8 cellular contexts compared by ENCODE assay signal in genomic region chr12:100554608-100555077, GRCh38. TPM values are rescaled to one million over a fixed set of nuclear protein-coding genes. Genes with fewer than 3 reads are reported as not detected.
A peak's percentile ranks its signal among the peaks of the same experiment; 100 is the strongest.
DNase-seq lines count a peak whose midpoint lies in the region; ATAC-seq, FAIRE-seq and TF ChIP-seq lines count a peak whose summit lies in the region.

No MANE protein-coding gene starts in this region.

- H4K5ac ChIP-seq in H1 (ENCODE audit: insufficient read length, low read depth, low read length), result no peak overlapping the region

- H3K27ac ChIP-seq in DOHH2 (ENCODE audit: low read depth, low read length) (no peak overlapping the region), H1 (ENCODE audit: low read depth, low read length) (no peak overlapping the region)

- H3K9me3 ChIP-seq in DOHH2 (ENCODE audit: control insufficient read depth, insufficient read depth, low read length) (no peaks in the 10 kb centered on the region), H1 (ENCODE audit: insufficient read depth in 2 of 2, low read depth in 1 of 2, low read length in 1 of 2) (no peaks in the 10 kb centered on the region)

- no peaks in the 10 kb centered on the region for H4K20me1 ChIP-seq in DOHH2 (ENCODE audit: control insufficient read depth, insufficient read depth, low read depth, low read length)
- H4K20me1 ChIP-seq in H1 (replicated peaks in 1 of 2; ENCODE audit: control insufficient read depth in 1 of 2, insufficient read depth in 2 of 2, low read length in 2 of 2), result no peaks in the 10 kb centered on the region

- H3K4ac ChIP-seq in H1 (replicated peaks; ENCODE audit: insufficient read length, low read depth, low read length), result no peak overlapping the region

- WGBS in H1 (ENCODE audit: extremely low coverage in 1 of 2, insufficient coverage in 1 of 2, insufficient read length in 1 of 2, insufficient replicate concordance in 2 of 2, low coverage in 1 of 2, low lambda C conversion rate in 2 of 2, missing lambda C conversion rate in 1 of 2), 2 experiments, result 0% methylated on average over 1 of the region's 1 CpG; no CpG with 5 or more reads in 1 of the 2 experiments

- no peak overlapping the region for H2BK15ac ChIP-seq in H1 (ENCODE audit: low read length)

- no peak overlapping the region for H2BK5ac ChIP-seq in H1 (ENCODE audit: low read depth, low read length)

- H2AFZ ChIP-seq in H1 (ENCODE audit: low read length), result no peak overlapping the region

- TF ChIP-seq POLR2A in H1 (IDR thresholded peaks at IDR 0.05; ENCODE audit: control extremely low read depth in 1 of 2, low read depth in 2 of 2, low read length in 2 of 2), result no peak

- no peak overlapping the region for H2BK120ac ChIP-seq in H1 (replicated peaks; ENCODE audit: low read depth, low read length)

- ATAC-seq in HG02840 (IDR thresholded peaks at IDR 0.05; ENCODE audit: low FRiP score, unreplicated experiment) (no peak), HG03139 (IDR thresholded peaks at IDR 0.05; ENCODE audit: unreplicated experiment) (no peak)

- H3K9me2 ChIP-seq in DOHH2 (replicated peaks; ENCODE audit: control insufficient read depth, low read length), result no peaks in the 10 kb centered on the region

- H3K4me2 ChIP-seq in DOHH2 (ENCODE audit: low read length), result no peak overlapping the region
- no peak overlapping the region for H3K4me2 ChIP-seq in H1 (ENCODE audit: insufficient read depth in 1 of 2, low read depth in 2 of 2, low read length in 2 of 2)

- no peak overlapping the region for H3K18ac ChIP-seq in H1 (ENCODE audit: extremely low read depth, low read length)

- H3K9ac ChIP-seq in H1 (replicated peaks in 1 of 4; ENCODE audit: extremely low read depth in 1 of 4, low read depth in 3 of 4, low read length in 3 of 4), result no peak overlapping the region

- no peak overlapping the region for H4K8ac ChIP-seq in H1 (ENCODE audit: extremely low read depth, insufficient read depth, low read length)

- POLR2A ChIA-PET in H1 (lab: Charles Lee; ENCODE audit: partially characterized antibody), result interaction anchor here (1.4 kb wide), 1 partner anchor 308 kb away, joined by 3 read pairs; no protein-coding TSS in a partner anchor

- H2AK5ac ChIP-seq in H1 (ENCODE audit: low read depth, low read length), result no peak overlapping the region

- H3K23me2 ChIP-seq in H1 (ENCODE audit: low read depth, low read length), result no peaks in the 10 kb centered on the region

- no peak overlapping the region for H2BK12ac ChIP-seq in H1 (ENCODE audit: low read depth, low read length)

- peak; percentile 91 for FAIRE-seq in H1 (lab: Jason Lieb, UNC)

- DNase-seq in LNCaP clone FGC (ENCODE audit: low read depth), result peak; percentile 90
- peak; percentile 9 for DNase-seq in OCI-M2 (lab: John Stamatoyannopoulos, UW; ENCODE audit: unreplicated experiment)
- no peak for DNase-seq in H1 (ENCODE audit: low read depth in 1 of 2, low spot score in 2 of 2)
- DNase-seq in lung microvascular endothelial cell (ENCODE audit: low read depth in 2 of 2), result peak; percentile 91 to 95
- no peak for DNase-seq in activated CD8-positive, alpha-beta memory T cell treated with anti-CD3 and anti-CD28 coated beads, Interleukin-2, amount 50 U/mL, for 4 hours

- no peak overlapping the region for H3K4me3 ChIP-seq in DOHH2 (ENCODE audit: low read length)
- no peak overlapping the region for H3K4me3 ChIP-seq in LNCaP clone FGC (ENCODE audit: low read depth, low read length)
- H3K4me3 ChIP-seq in H1 (ENCODE audit: extremely low read depth in 1 of 4, insufficient read depth in 2 of 4, low read depth in 3 of 4, low read length in 4 of 4), result no peak overlapping the region

- H3F3A ChIP-seq in DOHH2 (ENCODE audit: control insufficient read depth, insufficient read depth), result no peaks in the 10 kb centered on the region

- no peak for TF ChIP-seq EP300 in H1 (IDR thresholded peaks at IDR 0.05; ENCODE audit: borderline replicate concordance in 1 of 2, low read depth in 2 of 2, low read length in 2 of 2)

- H3K79me2 ChIP-seq in DOHH2 (ENCODE audit: control insufficient read depth, low read length), result no peaks in the 10 kb centered on the region
- H3K79me2 ChIP-seq in H1 (ENCODE audit: control insufficient read depth in 1 of 2, insufficient read depth in 2 of 2, low read length in 2 of 2), result no peaks in the 10 kb centered on the region

- CTCF ChIA-PET in H1 (lab: Charles Lee; ENCODE audit: partially characterized antibody), result interaction anchor here (0.6 to 4.6 kb wide), 49 partner anchors 9 to 533 kb away, joined by 3 to 94 read pairs (median 4); partner anchors contain the start of genes DEPDC4, GAS2L3, SCYL2 and SLC17A8

- no peak overlapping the region for H4K91ac ChIP-seq in H1 (replicated peaks; ENCODE audit: insufficient read length, low read length)

- H2BK20ac ChIP-seq in H1 (ENCODE audit: low read length), result no peak overlapping the region

- H3K56ac ChIP-seq in H1 (replicated peaks; ENCODE audit: insufficient read length, low read depth, low read length), result no peak overlapping the region

- H3K36me3 ChIP-seq in DOHH2 (ENCODE audit: control insufficient read depth, low read length), result no peaks in the 10 kb centered on the region
- no peaks in the 10 kb centered on the region for H3K36me3 ChIP-seq in H1 (ENCODE audit: control insufficient read depth in 2 of 4, insufficient read depth in 4 of 4, low read length in 3 of 4)

- H3K14ac ChIP-seq in H1 (ENCODE audit: insufficient read length), result no peak overlapping the region

- no peak overlapping the region for H3K23ac ChIP-seq in H1 (ENCODE audit: insufficient read length)

- H3K27me3 ChIP-seq in DOHH2 (ENCODE audit: control insufficient read depth, low read length) (no peaks in the 10 kb centered on the region), H1 (replicated peaks in 1 of 4; ENCODE audit: control insufficient read depth in 3 of 4, extremely low read depth in 1 of 4, insufficient read depth in 3 of 4, low read length in 3 of 4) (peaks cover 0 to 1% (median 0%) of the 10 kb centered on the region in 4 experiments; a peak in 1 of 7 replicates)

- H3K79me1 ChIP-seq in H1 (ENCODE audit: low read depth, low read length), result no peaks in the 10 kb centered on the region

- TF ChIP-seq RAD21 in H1 (IDR thresholded peaks at IDR 0.05 in 1 of 2, conservative IDR thresholded peaks at IDR 0.05 in 1 of 2; ENCODE audit: low read depth in 2 of 2, low read length in 2 of 2), result peak; percentile 97 to 99

- no peaks in the 10 kb centered on the region for H3K4me1 ChIP-seq in DOHH2 (ENCODE audit: control insufficient read depth, low read length)
- no peaks in the 10 kb centered on the region for H3K4me1 ChIP-seq in H1 (replicated peaks in 1 of 4; ENCODE audit: control insufficient read depth in 3 of 4, insufficient read depth in 4 of 4, low read length in 3 of 4)

- TF ChIP-seq CTCF in DOHH2 (IDR thresholded peaks at IDR 0.05; ENCODE audit: low read depth, low read length, poor library complexity, severe bottlenecking) (peak; percentile 55), LNCaP clone FGC (IDR thresholded peaks at IDR 0.05; ENCODE audit: control insufficient read depth, extremely low read depth, insufficient read depth) (peak; percentile 90), H1 (IDR thresholded peaks at IDR 0.05; ENCODE audit: control extremely low read depth in 1 of 3, insufficient read depth in 1 of 3, low read depth in 1 of 3, low read length in 3 of 3) (peak in 2 of 3 experiments; percentile 90 to 94; a peak in 3 of 4 replicates)

TF ChIP-seq in H1, 55 proteins besides CTCF, POLR2A, EP300 and RAD21 (continues in another document):
- peak; percentile 56; the same call in 1 of the 2 replicates for TF ChIP-seq CEBPB (IDR thresholded peaks at IDR 0.05; ENCODE audit: low read depth, low read length)
- no peak for TF ChIP-seq NANOG (IDR thresholded peaks at IDR 0.05; ENCODE audit: insufficient read depth, low read depth, low read length, poor library complexity, severe bottlenecking)
- no peak for TF ChIP-seq CHD2 (IDR thresholded peaks at IDR 0.05; ENCODE audit: low read length)
- TF ChIP-seq GTF2F1 (IDR thresholded peaks at IDR 0.05; ENCODE audit: borderline replicate concordance, low read depth, low read length), result no peak
- no peak for TF ChIP-seq GABPA (IDR thresholded peaks at IDR 0.05; ENCODE audit: borderline replicate concordance, insufficient read depth, low read length)
- TF ChIP-seq MAFK (IDR thresholded peaks at IDR 0.05; ENCODE audit: low read depth, low read length), result no peak
- TF ChIP-seq BRCA1 (IDR thresholded peaks at IDR 0.05; ENCODE audit: low read depth, low read length), result peak; percentile 25; the same call in 1 of the 2 replicates
- TF ChIP-seq, protein P1, sequence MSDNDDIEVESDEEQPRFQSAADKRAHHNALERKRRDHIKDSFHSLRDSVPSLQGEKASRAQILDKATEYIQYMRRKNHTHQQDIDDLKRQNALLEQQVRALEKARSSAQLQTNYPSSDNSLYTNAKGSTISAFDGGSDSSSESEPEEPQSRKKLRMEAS (IDR thresholded peaks at IDR 0.05), result no peak
- TF ChIP-seq SP4 (IDR thresholded peaks at IDR 0.05; ENCODE audit: low read length), result peak; percentile 52; the same call in 1 of the 2 replicates
- peak; percentile 62; the same call in 1 of the 2 replicates for TF ChIP-seq JUND (IDR thresholded peaks at IDR 0.05; ENCODE audit: low read length)
- no peak for TF ChIP-seq FOSL1 (IDR thresholded peaks at IDR 0.05; ENCODE audit: insufficient read depth, low read depth, low read length)
- no peak for TF ChIP-seq JUN (IDR thresholded peaks at IDR 0.05; ENCODE audit: low read depth, low read length)
- no peak for TF ChIP-seq ASH2L (IDR thresholded peaks at IDR 0.05; ENCODE audit: low read length)
- 0 out of 2 replicates have a peak, but pooled peaks have one; percentile 11 for TF ChIP-seq BACH1 (IDR thresholded peaks at IDR 0.05; ENCODE audit: low read length)
- no peak for TF ChIP-seq SAP30 (IDR thresholded peaks at IDR 0.05; ENCODE audit: insufficient read depth, insufficient replicate concordance, low read length)
- no peak for TF ChIP-seq KDM4A (IDR thresholded peaks at IDR 0.05; ENCODE audit: low read depth, low read length, severe bottlenecking)

RNA-seq across cellular contexts. Expression of gene GAS2L3, which starts 18.8 kb away (rescaled TPM):
- 19.1 and 19.3 TPM in 2 replicates for total RNA-seq in H1 (2021; fragmentation: NEBNext Ultra II Directional; extraction: Animal tissue kit (Norgen Biotek cat#: 25700))
- polyA plus RNA-seq in H1 (2011; rRNA removed), result 1.6 and 2.1 TPM in 2 replicates
- 3.1 TPM for polyA plus RNA-seq in H1 (2011; cell fraction: cytosol; rRNA removed)
- polyA plus RNA-seq in H1 (2011; cell fraction: nucleus; rRNA removed), result 3.4 TPM
- polyA plus RNA-seq in H1 (2012, experiment 1 of 2), result 3.6 to 8.3 TPM (median 4.9 TPM) in 4 replicates
- 0.41 TPM for polyA plus RNA-seq in H1 (2012, experiment 2 of 2)
- polyA plus RNA-seq in H1 (2013, experiment 1 of 2), result 15.5 TPM
- polyA plus RNA-seq in H1 (2013, experiment 2 of 2), result 17.4 TPM
- 4.6 and 11.2 TPM in 2 replicates for polyA minus RNA-seq in H1 (2011; rRNA and poly(A)+ RNA removed)
- polyA minus RNA-seq in H1 (2011; cell fraction: cytosol; rRNA and poly(A)+ RNA removed), result 5.5 TPM
- polyA minus RNA-seq in H1 (2011; cell fraction: nucleus; rRNA and poly(A)+ RNA removed), result 39.2 TPM
- 13.5 and 17.7 TPM in 2 replicates for total RNA-seq in lung microvascular endothelial cell

Comparison
In these comparisons a context has a peak if more than half of its experiments do, and no peak if none do; other contexts are left out.
1. DNase-seq: peak in LNCaP clone FGC (single experiment), OCI-M2 (single experiment) and lung microvascular endothelial cell (2 of 2); none in H1 (0 of 2) and activated CD8-positive, alpha-beta memory T cell treated with anti-CD3 and anti-CD28 coated beads, Interleukin-2, amount 50 U/mL, for 4 hours (single experiment).
2. Peak in every context shown above with its lines, with median percentiles within 50 percentile points of each other: CTCF ChIP-seq.